1 cellular context compared by ENCODE assay signal in the genomic region with DNA sequence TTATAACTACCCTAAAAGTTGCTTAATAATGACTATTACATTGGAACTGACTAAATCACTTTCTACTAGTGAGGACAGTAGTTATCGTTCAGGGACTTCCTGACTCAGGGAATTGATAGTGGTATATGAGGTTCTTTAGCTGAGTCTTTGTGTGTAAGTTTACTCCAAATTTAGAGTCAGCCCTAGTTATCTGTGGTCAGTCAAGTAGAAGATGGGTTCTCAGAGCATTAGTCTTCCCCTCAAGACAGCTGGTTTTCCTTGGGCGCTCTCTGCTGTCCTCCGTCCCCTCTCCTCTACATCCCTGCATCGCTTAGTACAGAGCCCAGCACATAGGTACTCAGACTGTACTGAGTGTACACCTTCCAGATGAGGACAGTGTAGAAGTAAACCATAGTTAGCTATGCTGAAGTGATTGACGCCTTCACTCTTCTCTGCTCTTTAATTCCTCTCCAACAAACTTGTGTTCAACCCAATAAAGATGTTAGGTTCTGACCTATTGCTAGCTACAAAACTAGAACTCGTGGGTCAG.
TF ChIP-seq lines count a peak whose summit lies in the region.

No MANE protein-coding gene starts in this region.

TF ChIP-seq in WTC11, 78 proteins besides CTCF, POLR2A, EP300 and RAD21:
- TF ChIP-seq NFYB (CRISPR knock-in tag; conservative IDR thresholded peaks at IDR 0.05; ENCODE audit: low read depth) (no peak), SMAD4 (CRISPR knock-in tag; IDR thresholded peaks at IDR 0.05) (no peak), ZBTB43 (CRISPR knock-in tag; IDR thresholded peaks at IDR 0.05) (no peak), FOXP1 (CRISPR knock-in tag; IDR thresholded peaks at IDR 0.05; ENCODE audit: borderline replicate concordance) (no peak)
